21 cellular contexts compared by ENCODE assay signal in the genomic region with DNA sequence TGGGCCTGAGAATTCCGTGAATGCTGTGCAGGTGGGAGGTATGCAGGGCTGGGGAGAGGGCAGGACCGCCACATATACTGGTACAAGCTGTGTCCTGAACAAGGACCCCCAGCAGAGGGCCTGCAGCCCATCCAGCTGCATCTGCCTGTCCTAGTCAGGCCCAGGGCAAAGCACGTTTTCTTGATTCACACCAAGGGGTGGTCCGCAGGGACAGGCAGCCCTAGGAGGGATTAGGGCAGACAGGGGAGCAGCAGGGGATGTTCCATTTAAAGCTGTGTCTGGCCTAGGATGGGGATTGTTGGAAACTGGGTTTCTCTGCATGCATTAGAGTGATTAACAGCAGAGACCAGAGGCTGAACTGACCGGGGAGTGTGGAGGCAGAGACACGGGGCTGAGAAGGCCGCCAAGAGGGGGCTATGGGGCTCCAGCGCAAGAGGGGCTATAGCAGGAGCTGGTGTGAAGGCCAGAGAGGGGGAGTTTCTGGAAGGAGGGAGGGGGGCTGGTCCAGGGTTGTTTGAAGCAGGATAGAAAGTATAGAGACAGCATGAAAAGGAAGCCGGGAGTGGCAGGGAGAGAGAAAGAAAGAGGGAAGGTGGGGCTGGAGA. TPM values are rescaled to one million over a fixed set of nuclear protein-coding genes. Genes with fewer than 3 reads are reported as not detected.
DNase-seq lines count a peak whose midpoint lies in the region; ATAC-seq and TF ChIP-seq lines count a peak whose summit lies in the region.
"Had no signal": no experiment of that assay in that cellular context is flagged by ENCODE, and none has a peak within 500 bp of the region (broad histone marks: within the 10 kb centered on the region; RNA-seq: fewer than 3 reads in every experiment).

No MANE protein-coding gene starts in this region.

- H3K4me3 Mint-ChIP-seq in nephron progenitor cell (peak overlapping the region; percentile 51), osteocyte (ENCODE audit: unreplicated experiment) (no peak overlapping the region)
- H3K4me3 Mint-ChIP-seq in activated CD4-positive, alpha-beta memory T cell treated with anti-CD3 and anti-CD28 coated beads for 36 hours: no peak overlapping the region
- H3K4me3 Mint-ChIP-seq: CD4-positive, alpha-beta T cell had no signal

- H3K4me1 ChIP-seq in OCI-LY7 (ENCODE audit: insufficient read depth, low read length, poor library complexity, severe bottlenecking): no peaks in the 10 kb centered on the region
- H3K4me1 ChIP-seq: A549 had no signal

- POLR2A ChIA-PET in OCI-LY7 (lab: Charles Lee): no interaction called here
- POLR2A ChIA-PET in activated CD4-positive, alpha-beta memory T cell treated with anti-CD3 and anti-CD28 coated beads for 36 hours (lab: Charles Lee): no interaction called here

- no peak overlapping the region for H3K4me3 ChIP-seq in OCI-LY7 (ENCODE audit: low read depth, low read length, poor library complexity, severe bottlenecking)
- H3K4me3 ChIP-seq: A549 had no signal

- H3K4me1 Mint-ChIP-seq in nephron progenitor cell (peaks cover 3% of the 10 kb centered on the region), osteocyte (ENCODE audit: unreplicated experiment) (no peaks in the 10 kb centered on the region)
- peaks cover 3% of the 10 kb centered on the region for H3K4me1 Mint-ChIP-seq in activated CD4-positive, alpha-beta memory T cell treated with anti-CD3 and anti-CD28 coated beads for 36 hours (ENCODE audit: low read depth)

- no TSS peak for BruUV-seq in OCI-LY7 (replicated peaks; lab: Mats Ljungman, UMichigan)

- H2AFZ ChIP-seq in OCI-LY7 (ENCODE audit: low read length): no peak overlapping the region

- H3K27ac Mint-ChIP-seq in nephron progenitor cell (no peak overlapping the region), osteocyte (ENCODE audit: unreplicated experiment) (no peak overlapping the region)
- no peak overlapping the region for H3K27ac Mint-ChIP-seq in activated CD4-positive, alpha-beta memory T cell treated with anti-CD3 and anti-CD28 coated beads for 36 hours
- H3K27ac Mint-ChIP-seq: CD4-positive, alpha-beta T cell had no signal

- H3K9me3 ChIP-seq in OCI-LY7 (ENCODE audit: low read length): no peaks in the 10 kb centered on the region

- intact Hi-C loops in OCI-LY7 (cut with micrococcal nuclease; ENCODE audit: unreplicated experiment): no loop called here
- intact Hi-C loops in activated CD4-positive, alpha-beta memory T cell treated with anti-CD3 and anti-CD28 coated beads for 36 hours (cut with micrococcal nuclease): no loop called here

- TF ChIP-seq CTCF in nephron progenitor cell (IDR thresholded peaks at IDR 0.05): no peak
- no peak for TF ChIP-seq CTCF in osteocyte (IDR thresholded peaks at IDR 0.05)
- TF ChIP-seq CTCF in OCI-LY7 (conservative IDR thresholded peaks at IDR 0.05; ENCODE audit: low read length): no peak

- H3K36me3 Mint-ChIP-seq in nephron progenitor cell (ENCODE audit: low read depth): no peaks in the 10 kb centered on the region
- no peaks in the 10 kb centered on the region for H3K36me3 Mint-ChIP-seq in osteocyte (ENCODE audit: unreplicated experiment)
- peaks cover 1% of the 10 kb centered on the region for H3K36me3 Mint-ChIP-seq in activated CD4-positive, alpha-beta memory T cell treated with anti-CD3 and anti-CD28 coated beads for 36 hours

- peaks cover 71% of the 10 kb centered on the region for H3K9me3 Mint-ChIP-seq in nephron progenitor cell
- peaks cover 18% of the 10 kb centered on the region for H3K9me3 Mint-ChIP-seq in osteocyte (ENCODE audit: unreplicated experiment)
- peaks cover 15% of the 10 kb centered on the region for H3K9me3 Mint-ChIP-seq in activated CD4-positive, alpha-beta memory T cell treated with anti-CD3 and anti-CD28 coated beads for 36 hours

- H3K9me2 ChIP-seq in OCI-LY7 (ENCODE audit: insufficient read depth, low read length): no peaks in the 10 kb centered on the region

- H3K27ac ChIP-seq in OCI-LY7 (ENCODE audit: low read depth, low read length, poor library complexity, severe bottlenecking): no peak overlapping the region
- H3K27ac ChIP-seq: 22Rv1, A549, C4-2B, HL-60 had no signal

- CTCF ChIA-PET in OCI-LY7 (lab: Charles Lee; ENCODE audit: unreplicated experiment): no interaction called here
- CTCF ChIA-PET in activated CD4-positive, alpha-beta memory T cell treated with anti-CD3 and anti-CD28 coated beads for 36 hours (lab: Charles Lee): no interaction called here

- H3K4me2 ChIP-seq in OCI-LY7 (ENCODE audit: low read length): no peak overlapping the region
- H3K4me2 ChIP-seq: A549 had no signal

- H4K20me1 ChIP-seq in OCI-LY7 (ENCODE audit: insufficient read depth, low read length): no peaks in the 10 kb centered on the region

- peaks cover 52% of the 10 kb centered on the region for H3K27me3 Mint-ChIP-seq in nephron progenitor cell (ENCODE audit: low read depth, poor library complexity)
- H3K27me3 Mint-ChIP-seq in osteocyte (ENCODE audit: unreplicated experiment): peaks cover 3% of the 10 kb centered on the region
- peaks cover 34% of the 10 kb centered on the region for H3K27me3 Mint-ChIP-seq in activated CD4-positive, alpha-beta memory T cell treated with anti-CD3 and anti-CD28 coated beads for 36 hours

- no peak for ATAC-seq in HG03521 (IDR thresholded peaks at IDR 0.05; ENCODE audit: unreplicated experiment)
- ATAC-seq: A549, HCT116 had no signal

- DNase-seq in activated effector memory CD4-positive, alpha-beta T cell treated with anti-CD3 and anti-CD28 coated beads, Interleukin-2, amount 50 U/mL, for 16 hours: peak; percentile 24
- no peak for DNase-seq in activated effector memory CD4-positive, alpha-beta T cell treated with Interleukin-2 at 50 U/mL for 16 hours
- DNase-seq in nephron progenitor cell (no peak), osteocyte (ENCODE audit: extremely low spot score, unreplicated experiment) (peak; percentile 81), OCI-LY7 (ENCODE audit: low spot score) (no peak)
- no peak for DNase-seq in activated CD4-positive, alpha-beta memory T cell treated with anti-CD3 and anti-CD28 coated beads for 36 hours
- DNase-seq: AML-193; CD4-positive, alpha-beta T cell; DMS153; DMS79; GDM1; GOT3 had no signal

- no peaks in the 10 kb centered on the region for H3K36me3 ChIP-seq in OCI-LY7 (ENCODE audit: insufficient read depth, low read length)

- no peaks in the 10 kb centered on the region for H3K79me2 ChIP-seq in OCI-LY7 (ENCODE audit: insufficient read depth, low read depth, low read length)

RNA-seq across cellular contexts. Expression of gene GRM6, which starts 2.7 kb away (rescaled TPM):
- total RNA-seq in osteocyte: not detected in 2 replicates
- not detected in 2 replicates for total RNA-seq in OCI-LY7 (2014; rRNA removed; shearing (Covaris generic))
- total RNA-seq in OCI-LY7 (2022): not detected in 2 replicates
- total RNA-seq in activated CD4-positive, alpha-beta memory T cell treated with anti-CD3 and anti-CD28 coated beads for 36 hours: not detected
- total RNA-seq: CD4-positive, alpha-beta T cell; Daoy; H7; HT1080 had no signal

RNA-seq across cellular contexts. Expression of gene ZNF879, which starts 31.2 kb away (rescaled TPM):
- total RNA-seq in osteocyte: 4.2 and 5.2 TPM in 2 replicates
- total RNA-seq in OCI-LY7 (2014; rRNA removed; shearing (Covaris generic)): 0.72 and 1.3 TPM in 2 replicates
- 0.55 and 0.65 TPM in 2 replicates for total RNA-seq in OCI-LY7 (2022)
- total RNA-seq in activated CD4-positive, alpha-beta memory T cell treated with anti-CD3 and anti-CD28 coated beads for 36 hours: 1 to 10 TPM; 2.4 TPM

RNA-seq across cellular contexts. Expression of gene ZNF454, which starts 51.4 kb away (rescaled TPM):
- 1.2 and 1.6 TPM in 2 replicates for total RNA-seq in osteocyte
- total RNA-seq in OCI-LY7 (2014; rRNA removed; shearing (Covaris generic)): not detected in 2 replicates
- not detected in 2 replicates for total RNA-seq in OCI-LY7 (2022)
- total RNA-seq in activated CD4-positive, alpha-beta memory T cell treated with anti-CD3 and anti-CD28 coated beads for 36 hours: not detected
- total RNA-seq: CD4-positive, alpha-beta T cell; HT1080 had no signal

Comparison
In these comparisons a context has a peak if more than half of its experiments do, and no peak if none do; other contexts are left out.
1. DNase-seq: peak in activated effector memory CD4-positive, alpha-beta T cell treated with anti-CD3 and anti-CD28 coated beads, Interleukin-2, amount 50 U/mL, for 16 hours (single experiment) and osteocyte (single experiment); none in activated effector memory CD4-positive, alpha-beta T cell treated with Interleukin-2 at 50 U/mL for 16 hours (single experiment), nephron progenitor cell (single experiment), OCI-LY7 (single experiment) and activated CD4-positive, alpha-beta memory T cell treated with anti-CD3 and anti-CD28 coated beads for 36 hours (single experiment).